9 cellular contexts compared by ENCODE assay signal in the genomic region with DNA sequence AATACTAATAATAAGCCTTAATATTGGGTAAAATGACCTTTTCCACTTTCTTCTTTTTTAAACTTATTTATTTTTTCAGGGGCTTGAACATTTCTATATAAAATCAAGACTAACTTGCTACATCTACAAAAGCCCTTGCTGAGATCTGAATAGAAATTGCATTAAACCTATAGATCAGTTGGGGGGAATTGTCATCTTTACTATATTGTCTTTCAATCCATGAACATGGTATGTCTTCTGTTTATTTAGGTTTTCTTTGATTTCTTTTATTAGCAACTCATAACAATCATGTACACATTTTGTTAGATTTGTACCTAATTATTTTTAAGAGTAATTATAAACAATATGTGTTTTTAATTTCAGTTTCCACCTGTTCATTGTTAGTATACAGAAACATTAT.
"Had no signal": no experiment of that assay in that cellular context is flagged by ENCODE, and none has a peak within 500 bp of the region (broad histone marks: within the 10 kb centered on the region; RNA-seq: fewer than 3 reads in every experiment).

No MANE protein-coding gene starts in this region.

- H3K27ac ChIP-seq: VCaP, WERI-Rb-1 had no signal

- ATAC-seq: activated CD4-positive, alpha-beta T cell treated with anti-CD3 and anti-CD28 coated beads for 36 hours; activated CD4-positive, CD25-positive, alpha-beta regulatory T cell treated with anti-CD3 and anti-CD28 coated beads, Interleukin-2, amount 50 U/mL, for 24 hours; activated CD8-positive, alpha-beta memory T cell treated with anti-CD3 and anti-CD28 coated beads, Interleukin-2, amount 10 ng/mL, durations not matched to agents 7 days and 5 days; activated CD8-positive, alpha-beta T cell treated with anti-CD3 and anti-CD28 coated beads for 36 hours; activated CD8-positive, alpha-beta T cell treated with anti-CD3 and anti-CD28 coated beads, Interleukin-2, amount 10 ng/mL, durations not matched to agents 7 days and 5 days; T-helper 17 cell; WTC11 had no signal

- H3K36me3 ChIP-seq: WERI-Rb-1 had no signal
